8 cellular contexts compared by ENCODE assay signal in the genomic region with DNA sequence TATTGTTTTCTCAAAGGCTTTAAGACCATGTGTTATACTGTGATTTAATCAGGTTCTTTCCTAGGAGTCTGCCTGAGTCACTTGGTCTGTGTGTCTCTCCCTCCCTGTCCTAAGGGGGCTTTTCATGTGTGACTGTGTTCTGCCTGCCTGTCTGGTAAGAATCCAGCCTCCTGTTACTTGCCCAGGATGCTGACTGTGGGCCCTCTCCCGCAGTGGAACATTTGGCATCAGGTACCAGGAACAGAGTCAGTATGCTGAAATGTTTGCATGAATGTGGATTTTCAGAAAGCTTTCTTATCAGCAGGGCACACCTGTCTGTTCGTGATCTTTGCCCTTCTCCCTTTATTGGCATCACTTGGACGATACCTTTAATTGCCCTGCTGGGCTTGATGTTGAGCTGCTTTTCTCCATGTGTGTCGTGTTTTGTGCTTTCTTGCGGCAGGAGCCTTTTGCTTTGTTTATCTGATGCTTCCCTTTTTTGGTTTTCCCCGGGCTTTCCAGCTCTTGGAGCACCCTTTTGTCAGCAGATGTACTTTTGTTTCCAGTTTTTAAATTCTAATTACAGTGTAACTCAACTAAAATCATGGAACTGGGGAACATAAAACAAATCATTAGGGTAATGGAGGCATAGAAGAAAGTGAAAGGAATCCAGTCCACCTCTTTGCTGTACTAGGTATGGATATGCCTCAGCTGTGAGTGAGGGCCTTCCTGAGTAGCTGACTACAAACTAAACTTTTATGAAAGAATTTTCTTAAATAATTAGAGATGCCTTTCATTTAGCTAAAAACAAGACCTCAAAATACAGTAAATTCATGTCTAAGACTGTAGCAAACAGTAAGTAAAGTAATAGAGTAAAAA.
DNase-seq lines count a peak whose midpoint lies in the region; ATAC-seq and TF ChIP-seq lines count a peak whose summit lies in the region.

No MANE protein-coding gene starts in this region.

- no peaks in the 10 kb centered on the region for H3K27me3 Mint-ChIP-seq in mesothelial cell of epicardium (ENCODE audit: low read depth)

- H3K27ac ChIP-seq in caudate nucleus (ENCODE audit: low read depth, low read length), result peak overlapping the region; percentile 9

- peaks cover 3% of the 10 kb centered on the region for H3K4me1 Mint-ChIP-seq in mesothelial cell of epicardium

- ATAC-seq in GM21825 (IDR thresholded peaks at IDR 0.05; ENCODE audit: unreplicated experiment), result no peak
- no peak for ATAC-seq in HG03378 (IDR thresholded peaks at IDR 0.05; ENCODE audit: unreplicated experiment)

- H3K9me3 ChIP-seq in BE2C, result no peaks in the 10 kb centered on the region

- H3K36me3 ChIP-seq in BE2C, result no peaks in the 10 kb centered on the region

- peaks cover 3% of the 10 kb centered on the region for H3K9me3 Mint-ChIP-seq in mesothelial cell of epicardium

- H3K4me3 ChIP-seq in BE2C (ENCODE audit: low read depth, low read length), result peak overlapping the region; percentile 19

- DNase-seq in BE2C, result peak; percentile 74
- DNase-seq in NCI-H1092 treated with DMSO at 0.1 percent for 48 hours (lab: John Stamatoyannopoulos, UW), result peak; percentile 86
- peak in 1 of 61 donors; percentile 88 for DNase-seq in caudate nucleus (lab: John Stamatoyannopoulos, UW)
- no peak for DNase-seq in mesothelial cell of epicardium (ENCODE audit: low spot score in 2 of 2, unreplicated experiment in 2 of 2)
- DNase-seq in NOMO-1 (lab: John Stamatoyannopoulos, UW; ENCODE audit: unreplicated experiment in 2 of 2), result no peak
- DNase-seq in T1000 (lab: John Stamatoyannopoulos, UW), result no peak

- TF ChIP-seq CTCF in BE2C (IDR thresholded peaks at IDR 0.05; ENCODE audit: low read depth, low read length) (no peak), mesothelial cell of epicardium (IDR thresholded peaks at IDR 0.05; ENCODE audit: unreplicated experiment) (no peak)

- H3K27ac Mint-ChIP-seq in mesothelial cell of epicardium, result peak overlapping the region; percentile 48

- no peak overlapping the region for H3K4me3 Mint-ChIP-seq in mesothelial cell of epicardium

- no peaks in the 10 kb centered on the region; the same call in 1 of the 2 replicates for H3K4me1 ChIP-seq in BE2C

- peaks cover 5% of the 10 kb centered on the region for H3K36me3 Mint-ChIP-seq in mesothelial cell of epicardium

- H3K27me3 ChIP-seq in BE2C, result no peaks in the 10 kb centered on the region

Comparison
In these comparisons a context has a peak if more than half of its experiments do, and no peak if none do; other contexts are left out.
1. DNase-seq: peak in BE2C (single experiment) and NCI-H1092 treated with DMSO at 0.1 percent for 48 hours (single experiment); none in mesothelial cell of epicardium (0 of 2), NOMO-1 (0 of 2) and T1000 (single experiment).